ENCODE assay signal across 18 cellular contexts in the genomic region with DNA sequence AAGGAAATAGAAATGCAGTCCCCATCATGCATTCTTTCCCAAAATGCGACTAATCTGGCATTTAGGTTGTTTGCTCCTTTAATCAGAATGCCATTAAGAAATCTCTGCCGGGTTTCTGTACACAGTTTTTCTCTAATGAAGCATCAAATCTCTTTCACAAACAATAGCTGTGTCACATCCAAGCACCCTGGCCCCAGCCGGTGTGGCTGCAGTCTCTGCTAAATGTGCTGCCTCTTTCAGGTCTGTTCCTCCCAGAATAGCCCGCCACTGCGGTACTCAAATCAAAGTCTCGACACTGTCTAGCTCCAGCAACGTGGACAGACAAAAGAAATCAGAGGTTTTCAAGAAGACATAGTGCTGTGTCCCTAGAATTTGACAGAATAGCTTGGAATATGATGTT.
DNase-seq lines count a peak whose midpoint lies in the region; ATAC-seq and TF ChIP-seq lines count a peak whose summit lies in the region.
"Had no signal": no experiment of that assay in that cellular context is flagged by ENCODE, and none has a peak within 500 bp of the region (broad histone marks: within the 10 kb centered on the region; RNA-seq: fewer than 3 reads in every experiment).

No MANE protein-coding gene starts in this region.

- H3K36me3 Mint-ChIP-seq in type B pancreatic cell = no peaks in the 10 kb centered on the region
- H3K36me3 Mint-ChIP-seq: CD8-positive, alpha-beta T cell had no signal

- peaks cover 42% of the 10 kb centered on the region for H3K4me1 ChIP-seq in osteoblast (ENCODE audit: insufficient read depth, low read length)

- H3K27me3 ChIP-seq in osteoblast (ENCODE audit: insufficient read depth, low read length) = no peaks in the 10 kb centered on the region
- H3K27me3 ChIP-seq: BLaER1 treated with 17β-estradiol and CSF1 and Interleukin-3, amounts not matched to agents 10 nM and 100 nM had no signal

- H3K4me3 ChIP-seq in osteoblast (ENCODE audit: insufficient read depth, low read length) = no peak overlapping the region
- H3K4me3 ChIP-seq: BLaER1 treated with 17β-estradiol and CSF1 and Interleukin-3, amounts not matched to agents 10 nM and 100 nM had no signal

- no peak for ATAC-seq in GM21717 (IDR thresholded peaks at IDR 0.05; ENCODE audit: unreplicated experiment)
- ATAC-seq: CD8-positive, alpha-beta T cell; SK-N-SH treated with all-trans-retinoic acid at 6 μM for 48 hours had no signal

- no peaks in the 10 kb centered on the region for H3K79me2 ChIP-seq in osteoblast (ENCODE audit: insufficient read depth, low read length)

- peaks cover 35% of the 10 kb centered on the region for H3K4me1 Mint-ChIP-seq in type B pancreatic cell (ENCODE audit: unreplicated experiment)

- H4K20me1 ChIP-seq in osteoblast (ENCODE audit: insufficient read depth, low read length) = no peaks in the 10 kb centered on the region

- TF ChIP-seq CTCF in osteoblast (IDR thresholded peaks at IDR 0.05; ENCODE audit: extremely low read depth, low read depth, low read length) (no peak), type B pancreatic cell (conservative IDR thresholded peaks at IDR 0.05) (no peak)

- H3K9me3 Mint-ChIP-seq in type B pancreatic cell = peaks cover 6% of the 10 kb centered on the region
- H3K9me3 Mint-ChIP-seq: CD8-positive, alpha-beta T cell had no signal

- H3K27ac Mint-ChIP-seq in type B pancreatic cell = peak overlapping the region; percentile 30
- H3K27ac Mint-ChIP-seq: CD8-positive, alpha-beta T cell had no signal

- H3K27ac ChIP-seq in osteoblast (ENCODE audit: low read depth, low read length) = peak overlapping the region; percentile 29
- H3K27ac ChIP-seq: BLaER1 treated with 17β-estradiol and CSF1 and Interleukin-3, amounts not matched to agents 10 nM and 100 nM had no signal

- H3K27me3 Mint-ChIP-seq in type B pancreatic cell = peaks cover 8% of the 10 kb centered on the region

- H2AFZ ChIP-seq in osteoblast (ENCODE audit: low read length) = no peak overlapping the region

- H3K4me2 ChIP-seq in osteoblast (ENCODE audit: insufficient read depth, low read length) = no peak overlapping the region

- H3K9me3 ChIP-seq in osteoblast (ENCODE audit: low read depth, low read length) = no peaks in the 10 kb centered on the region
- H3K9me3 ChIP-seq: BLaER1 treated with 17β-estradiol and CSF1 and Interleukin-3, amounts not matched to agents 10 nM and 100 nM had no signal

- no peaks in the 10 kb centered on the region for H3K36me3 ChIP-seq in osteoblast (ENCODE audit: insufficient read depth, low read length)
- H3K36me3 ChIP-seq: BLaER1 treated with 17β-estradiol and CSF1 and Interleukin-3, amounts not matched to agents 10 nM and 100 nM had no signal

- peak; percentile 43 for DNase-seq in NCI-H1694 treated with DMSO at 0.1 percent for 48 hours (lab: John Stamatoyannopoulos, UW)
- DNase-seq in astrocyte of the hippocampus (ENCODE audit: low read depth, low spot score) = peak; percentile 37
- no peak for DNase-seq in osteoblast (ENCODE audit: insufficient read length, low spot score, missing footprints)
- no peak for DNase-seq in type B pancreatic cell (ENCODE audit: extremely low spot score, unreplicated experiment)
- no peak for DNase-seq in NCI-H82 treated with DMSO at 0.1 percent for 48 hours (lab: John Stamatoyannopoulos, UW; ENCODE audit: unreplicated experiment)
- DNase-seq in NK-92 (lab: John Stamatoyannopoulos, UW; ENCODE audit: unreplicated experiment) = no peak
- DNase-seq: ACHN; Calu3; CD8-positive, alpha-beta T cell; DMS153; H7; Kasumi-1; NCI-H187; NK-92 treated with Interleukin-12 subunit alpha and Interleukin-12 subunit beta, amount 100 ng/mL, for 24 hours; SIG-M5 had no signal

- no peak overlapping the region for H3K4me3 Mint-ChIP-seq in type B pancreatic cell
- H3K4me3 Mint-ChIP-seq: CD8-positive, alpha-beta T cell had no signal

Comparison
In these comparisons a context has a peak if more than half of its experiments do, and no peak if none do; other contexts are left out.
1. DNase-seq: peak in NCI-H1694 treated with DMSO at 0.1 percent for 48 hours (single experiment) and astrocyte of the hippocampus (single experiment); none in osteoblast (single experiment), type B pancreatic cell (single experiment), NCI-H82 treated with DMSO at 0.1 percent for 48 hours (single experiment) and NK-92 (single experiment).